11 cellular contexts compared by ENCODE assay signal in genomic region chr4:18171896-18172295, GRCh38.
"Had no signal": no experiment of that assay in that cellular context is flagged by ENCODE, and none has a peak within 500 bp of the region (broad histone marks: within the 10 kb centered on the region; RNA-seq: fewer than 3 reads in every experiment).

No MANE protein-coding gene starts in this region.

- H3K9me3 ChIP-seq: HAP-1 had no signal

- H3K4me1 ChIP-seq: HAP-1 had no signal

- H3K9ac ChIP-seq: GM23248 had no signal

- H3K4me2 ChIP-seq: GM23338 had no signal

- H3K36me3 ChIP-seq: HAP-1 had no signal

- H3K4me3 ChIP-seq: GM23248, GM23338, HAP-1 had no signal

- H2AFZ ChIP-seq: GM23248, GM23338 had no signal

- ATAC-seq: GM23338, HCT116 had no signal

- DNase-seq: GM23248, GOT3, H7, H9, HCEC 1CT, HFFc6 had no signal

- FAIRE-seq: H1, H54 had no signal

- H3K27ac ChIP-seq: GM23248 had no signal
